In genomic region chr11:10925149-10925926, GRCh38 we compare ENCODE assay signal across 15 cellular contexts.
A peak's percentile ranks its signal among the peaks of the same experiment; 100 is the strongest.
DNase-seq lines count a peak whose midpoint lies in the region; ATAC-seq and TF ChIP-seq lines count a peak whose summit lies in the region.
"Had no signal": no experiment of that assay in that cellular context is flagged by ENCODE, and none has a peak within 500 bp of the region (broad histone marks: within the 10 kb centered on the region; RNA-seq: fewer than 3 reads in every experiment).

No MANE protein-coding gene starts in this region.

- peak; percentile 97 for DNase-seq in DMS 273 treated with DMSO at 0.1 percent for 48 hours (lab: John Stamatoyannopoulos, UW)
- peak; percentile 98 for DNase-seq in NCI-H1694 treated with DMSO at 0.1 percent for 48 hours (lab: John Stamatoyannopoulos, UW)
- peak; percentile 83 to 89 for DNase-seq in SJCRH30
- DNase-seq in mesothelial cell of epicardium (ENCODE audit: low spot score in 2 of 2, unreplicated experiment in 2 of 2): no peak
- no peak for DNase-seq in anterior cingulate cortex (lab: John Stamatoyannopoulos, UW)
- DNase-seq in activated CD8-positive, alpha-beta memory T cell treated with anti-CD3 and anti-CD28 coated beads, Interleukin-2, amount 10 ng/mL, durations not matched to agents 7 days and 5 days: no peak
- DNase-seq: activated B cell treated with CpG ODN at 0.5 μM for 24 hours; activated naive CD4-positive, alpha-beta T cell treated with anti-CD3 and anti-CD28 coated beads for 36 hours; BE2C; body of pancreas; MV-4-11; pancreas; testis had no signal

- H3K36me3 ChIP-seq in SJCRH30: no peaks in the 10 kb centered on the region
- H3K36me3 ChIP-seq: BE2C, pancreas had no signal

- no peak overlapping the region for H3K4me3 ChIP-seq in SJCRH30
- H3K4me3 ChIP-seq: body of pancreas, pancreas, testis had no signal

- H3K36me3 Mint-ChIP-seq in mesothelial cell of epicardium: no peaks in the 10 kb centered on the region
- H3K36me3 Mint-ChIP-seq in activated CD8-positive, alpha-beta memory T cell treated with anti-CD3 and anti-CD28 coated beads, Interleukin-2, amount 10 ng/mL, durations not matched to agents 7 days and 5 days: no peaks in the 10 kb centered on the region

- H3K4me3 Mint-ChIP-seq in mesothelial cell of epicardium: no peak overlapping the region
- H3K4me3 Mint-ChIP-seq in activated CD8-positive, alpha-beta memory T cell treated with anti-CD3 and anti-CD28 coated beads, Interleukin-2, amount 10 ng/mL, durations not matched to agents 7 days and 5 days: no peak overlapping the region
- H3K4me3 Mint-ChIP-seq: activated B cell treated with CpG ODN at 0.5 μM for 24 hours; activated naive CD4-positive, alpha-beta T cell treated with anti-CD3 and anti-CD28 coated beads for 36 hours had no signal

- H3K9me3 ChIP-seq in SJCRH30 (replicated peaks): no peaks in the 10 kb centered on the region
- H3K9me3 ChIP-seq: BE2C, body of pancreas, pancreas, testis had no signal

- peaks cover 28% of the 10 kb centered on the region for H3K4me1 ChIP-seq in SJCRH30
- H3K4me1 ChIP-seq: BE2C, body of pancreas, pancreas, testis had no signal

- CTCF ChIA-PET in activated CD8-positive, alpha-beta memory T cell treated with anti-CD3 and anti-CD28 coated beads, Interleukin-2, amount 10 ng/mL, durations not matched to agents 7 days and 5 days (lab: Charles Lee): interaction anchor here (0.8 to 2.9 kb wide), 4 partner anchors 8 to 133 kb away, joined by 3 to 8 read pairs (median 4); no protein-coding TSS in a partner anchor

- peaks cover 51% of the 10 kb centered on the region for H3K4me1 Mint-ChIP-seq in mesothelial cell of epicardium
- peaks cover 8% of the 10 kb centered on the region for H3K4me1 Mint-ChIP-seq in activated CD8-positive, alpha-beta memory T cell treated with anti-CD3 and anti-CD28 coated beads, Interleukin-2, amount 10 ng/mL, durations not matched to agents 7 days and 5 days

- H3K27me3 ChIP-seq in SJCRH30: no peaks in the 10 kb centered on the region
- H3K27me3 ChIP-seq: BE2C, body of pancreas, pancreas, testis had no signal

- H3K27me3 Mint-ChIP-seq in mesothelial cell of epicardium (ENCODE audit: low read depth): no peaks in the 10 kb centered on the region
- peaks cover 16% of the 10 kb centered on the region for H3K27me3 Mint-ChIP-seq in activated CD8-positive, alpha-beta memory T cell treated with anti-CD3 and anti-CD28 coated beads, Interleukin-2, amount 10 ng/mL, durations not matched to agents 7 days and 5 days

- TF ChIP-seq CTCF in mesothelial cell of epicardium (IDR thresholded peaks at IDR 0.05; ENCODE audit: unreplicated experiment): no peak

- ATAC-seq in HG03460 (IDR thresholded peaks at IDR 0.05; ENCODE audit: unreplicated experiment) (no peak), HG03097 (IDR thresholded peaks at IDR 0.05; ENCODE audit: low FRiP score, unreplicated experiment) (no peak)
- ATAC-seq in activated CD8-positive, alpha-beta memory T cell treated with anti-CD3 and anti-CD28 coated beads, Interleukin-2, amount 10 ng/mL, durations not matched to agents 7 days and 5 days: no peak
- ATAC-seq: body of pancreas, pancreas had no signal

- H3K27ac Mint-ChIP-seq in mesothelial cell of epicardium: peak overlapping the region; percentile 96
- no peak overlapping the region for H3K27ac Mint-ChIP-seq in activated CD8-positive, alpha-beta memory T cell treated with anti-CD3 and anti-CD28 coated beads, Interleukin-2, amount 10 ng/mL, durations not matched to agents 7 days and 5 days
- H3K27ac Mint-ChIP-seq: activated B cell treated with CpG ODN at 0.5 μM for 24 hours; activated naive CD4-positive, alpha-beta T cell treated with anti-CD3 and anti-CD28 coated beads for 36 hours had no signal

- peak overlapping the region; percentile 36 for H3K27ac ChIP-seq in SJCRH30
- H3K27ac ChIP-seq: body of pancreas, pancreas, testis had no signal

- no peaks in the 10 kb centered on the region for H3K9me3 Mint-ChIP-seq in mesothelial cell of epicardium
- H3K9me3 Mint-ChIP-seq in activated CD8-positive, alpha-beta memory T cell treated with anti-CD3 and anti-CD28 coated beads, Interleukin-2, amount 10 ng/mL, durations not matched to agents 7 days and 5 days (ENCODE audit: low read depth): no peaks in the 10 kb centered on the region
- H3K9me3 Mint-ChIP-seq: activated B cell treated with CpG ODN at 0.5 μM for 24 hours; activated naive CD4-positive, alpha-beta T cell treated with anti-CD3 and anti-CD28 coated beads for 36 hours had no signal

Comparison
In these comparisons a context has a peak if more than half of its experiments do, and no peak if none do; other contexts are left out.
1. DNase-seq: peak in DMS 273 treated with DMSO at 0.1 percent for 48 hours (single experiment), NCI-H1694 treated with DMSO at 0.1 percent for 48 hours (single experiment) and SJCRH30 (2 of 2); none in mesothelial cell of epicardium (0 of 2), anterior cingulate cortex (0 of 58) and activated CD8-positive, alpha-beta memory T cell treated with anti-CD3 and anti-CD28 coated beads, Interleukin-2, amount 10 ng/mL, durations not matched to agents 7 days and 5 days (single experiment).